1 cellular context compared by ENCODE assay signal in the genomic region with DNA sequence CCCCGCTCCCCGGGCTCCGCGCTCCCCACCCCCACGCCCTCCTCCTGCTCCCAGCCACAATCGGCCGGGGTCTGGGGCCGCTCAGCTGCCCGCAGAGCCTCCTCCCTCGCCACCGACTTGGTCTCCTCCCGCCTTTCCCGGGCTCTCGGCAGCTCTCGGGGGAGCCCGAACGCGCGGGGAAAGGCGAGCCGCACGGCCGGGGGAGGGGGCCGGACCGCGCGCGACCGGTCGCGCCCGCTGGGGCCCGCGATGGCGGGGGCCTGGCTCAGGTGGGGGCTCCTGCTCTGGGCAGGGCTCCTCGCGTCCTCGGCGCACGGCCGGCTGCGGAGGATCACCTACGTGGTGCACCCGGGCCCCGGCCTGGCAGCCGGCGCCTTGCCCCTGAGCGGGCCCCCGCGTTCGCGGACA.
TF ChIP-seq lines count a peak whose summit lies in the region.

No MANE protein-coding gene starts in this region.

TF ChIP-seq in A549, 52 proteins besides CTCF, POLR2A, EP300 and RAD21 (continued from another document):
- TF ChIP-seq, protein P1, sequence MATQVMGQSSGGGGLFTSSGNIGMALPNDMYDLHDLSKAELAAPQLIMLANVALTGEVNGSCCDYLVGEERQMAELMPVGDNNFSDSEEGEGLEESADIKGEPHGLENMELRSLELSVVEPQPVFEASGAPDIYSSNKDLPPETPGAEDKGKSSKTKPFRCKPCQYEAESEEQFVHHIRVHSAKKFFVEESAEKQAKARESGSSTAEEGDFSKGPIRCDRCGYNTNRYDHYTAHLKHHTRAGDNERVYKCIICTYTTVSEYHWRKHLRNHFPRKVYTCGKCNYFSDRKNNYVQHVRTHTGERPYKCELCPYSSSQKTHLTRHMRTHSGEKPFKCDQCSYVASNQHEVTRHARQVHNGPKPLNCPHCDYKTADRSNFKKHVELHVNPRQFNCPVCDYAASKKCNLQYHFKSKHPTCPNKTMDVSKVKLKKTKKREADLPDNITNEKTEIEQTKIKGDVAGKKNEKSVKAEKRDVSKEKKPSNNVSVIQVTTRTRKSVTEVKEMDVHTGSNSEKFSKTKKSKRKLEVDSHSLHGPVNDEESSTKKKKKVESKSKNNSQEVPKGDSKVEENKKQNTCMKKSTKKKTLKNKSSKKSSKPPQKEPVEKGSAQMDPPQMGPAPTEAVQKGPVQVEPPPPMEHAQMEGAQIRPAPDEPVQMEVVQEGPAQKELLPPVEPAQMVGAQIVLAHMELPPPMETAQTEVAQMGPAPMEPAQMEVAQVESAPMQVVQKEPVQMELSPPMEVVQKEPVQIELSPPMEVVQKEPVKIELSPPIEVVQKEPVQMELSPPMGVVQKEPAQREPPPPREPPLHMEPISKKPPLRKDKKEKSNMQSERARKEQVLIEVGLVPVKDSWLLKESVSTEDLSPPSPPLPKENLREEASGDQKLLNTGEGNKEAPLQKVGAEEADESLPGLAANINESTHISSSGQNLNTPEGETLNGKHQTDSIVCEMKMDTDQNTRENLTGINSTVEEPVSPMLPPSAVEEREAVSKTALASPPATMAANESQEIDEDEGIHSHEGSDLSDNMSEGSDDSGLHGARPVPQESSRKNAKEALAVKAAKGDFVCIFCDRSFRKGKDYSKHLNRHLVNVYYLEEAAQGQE (IDR thresholded peaks at IDR 0.05) = no peak
